Comparison of ENCODE assay signal across 8 cellular contexts in genomic region chr6:90610671-90611542, GRCh38. TPM values are rescaled to one million over a fixed set of nuclear protein-coding genes. Genes with fewer than 3 reads are reported as not detected.
DNase-seq lines count a peak whose midpoint lies in the region; ATAC-seq and TF ChIP-seq lines count a peak whose summit lies in the region.

No MANE protein-coding gene starts in this region.

- H3K27me3 Mint-ChIP-seq in activated T-cell treated with anti-CD3 and anti-CD28 coated beads, Interleukin-2, amount 50 U/mL, for 4 hours (ENCODE audit: low read depth): peaks cover 66% of the 10 kb centered on the region
- H3K27me3 Mint-ChIP-seq in natural killer cell (ENCODE audit: low read depth in 2 of 2): peaks cover 55 to 77% of the 10 kb centered on the region in 2 donors
- H3K27me3 Mint-ChIP-seq in type B pancreatic cell: peaks cover 81% of the 10 kb centered on the region

- H3K9me3 Mint-ChIP-seq in activated T-cell treated with anti-CD3 and anti-CD28 coated beads, Interleukin-2, amount 50 U/mL, for 4 hours: no peaks in the 10 kb centered on the region
- H3K9me3 Mint-ChIP-seq in natural killer cell: no peaks in the 10 kb centered on the region
- H3K9me3 Mint-ChIP-seq in type B pancreatic cell: no peaks in the 10 kb centered on the region

- no peaks in the 10 kb centered on the region for H3K36me3 Mint-ChIP-seq in activated T-cell treated with anti-CD3 and anti-CD28 coated beads, Interleukin-2, amount 50 U/mL, for 4 hours (ENCODE audit: insufficient read depth)
- H3K36me3 Mint-ChIP-seq in natural killer cell: no peaks in the 10 kb centered on the region
- H3K36me3 Mint-ChIP-seq in type B pancreatic cell: no peaks in the 10 kb centered on the region

- intact Hi-C loops in natural killer cell (cut with micrococcal nuclease): no loop called here

- H3K4me3 Mint-ChIP-seq in activated T-cell treated with anti-CD3 and anti-CD28 coated beads, Interleukin-2, amount 50 U/mL, for 4 hours: peak overlapping the region; percentile 81
- H3K4me3 Mint-ChIP-seq in natural killer cell: peak overlapping the region; percentile 75
- peak overlapping the region; percentile 93 for H3K4me3 Mint-ChIP-seq in type B pancreatic cell

- peaks cover 9% of the 10 kb centered on the region for H3K4me1 Mint-ChIP-seq in activated T-cell treated with anti-CD3 and anti-CD28 coated beads, Interleukin-2, amount 50 U/mL, for 4 hours (ENCODE audit: low read depth)
- H3K4me1 Mint-ChIP-seq in natural killer cell: peaks cover 8 to 13% of the 10 kb centered on the region in 2 donors
- H3K4me1 Mint-ChIP-seq in type B pancreatic cell (ENCODE audit: unreplicated experiment): peaks cover 11% of the 10 kb centered on the region

- peak; percentile 63 for ATAC-seq in HG02678 (IDR thresholded peaks at IDR 0.05; ENCODE audit: unreplicated experiment)
- ATAC-seq in activated T-cell treated with anti-CD3 and anti-CD28 coated beads, Interleukin-2, amount 50 U/mL, for 4 hours: peak; percentile 71 to 84
- ATAC-seq in natural killer cell: peak in 2 of 3 donors; percentile 37 to 58

- DNase-seq in NCI-H2107 treated with DMSO at 0.1 percent for 48 hours (lab: John Stamatoyannopoulos, UW; ENCODE audit: unreplicated experiment) (peak; percentile 33), NCI-H2107 (lab: John Stamatoyannopoulos, UW) (no peak), NCI-H510A (lab: John Stamatoyannopoulos, UW) (peak; percentile 33), fibroblast of pulmonary artery (ENCODE audit: low read depth) (peak; percentile 10), natural killer cell (no peak), type B pancreatic cell (ENCODE audit: extremely low spot score, unreplicated experiment) (peak; percentile 75)
- DNase-seq in activated T-cell treated with anti-CD3 and anti-CD28 coated beads, Interleukin-2, amount 50 U/mL, for 4 hours: peak; percentile 11

- peak overlapping the region; percentile 56 for H3K4me3 ChIP-seq in fibroblast of pulmonary artery (replicated peaks; ENCODE audit: low read depth, low read length)

- no peak for TF ChIP-seq CTCF in fibroblast of pulmonary artery (IDR thresholded peaks at IDR 0.05; ENCODE audit: low read length, missing control alignments)
- no peak for TF ChIP-seq CTCF in natural killer cell (IDR thresholded peaks at IDR 0.05)
- TF ChIP-seq CTCF in type B pancreatic cell (conservative IDR thresholded peaks at IDR 0.05): no peak

- no peak overlapping the region for H3K27ac Mint-ChIP-seq in natural killer cell
- peak overlapping the region; percentile 72 for H3K27ac Mint-ChIP-seq in type B pancreatic cell

RNA-seq across cellular contexts. Expression of gene MAP3K7, which starts 24.0 kb away (rescaled TPM):
- 10 to 100 TPM; 15.4 to 17.4 (median 17.0) TPM for total RNA-seq in activated T-cell treated with anti-CD3 and anti-CD28 coated beads, Interleukin-2, amount 50 U/mL, for 4 hours
- 10 to 100 TPM; 17.5 to 30.2 (median 27.5) TPM for total RNA-seq in natural killer cell
- total RNA-seq in type B pancreatic cell (ENCODE audit: low replicate concordance): 20.2 and 34.1 TPM in 2 replicates

Comparison
In these comparisons a context has a peak if more than half of its experiments do, and no peak if none do; other contexts are left out.
1. DNase-seq: peak in NCI-H2107 treated with DMSO at 0.1 percent for 48 hours (single experiment), NCI-H510A (single experiment), activated T-cell treated with anti-CD3 and anti-CD28 coated beads, Interleukin-2, amount 50 U/mL, for 4 hours (single experiment), fibroblast of pulmonary artery (single experiment) and type B pancreatic cell (single experiment); none in NCI-H2107 (single experiment) and natural killer cell (single experiment).
2. Peak in every context shown above with its lines, with median percentiles within 50 percentile points of each other: ATAC-seq and H3K4me3 Mint-ChIP-seq.